In the genomic region with DNA sequence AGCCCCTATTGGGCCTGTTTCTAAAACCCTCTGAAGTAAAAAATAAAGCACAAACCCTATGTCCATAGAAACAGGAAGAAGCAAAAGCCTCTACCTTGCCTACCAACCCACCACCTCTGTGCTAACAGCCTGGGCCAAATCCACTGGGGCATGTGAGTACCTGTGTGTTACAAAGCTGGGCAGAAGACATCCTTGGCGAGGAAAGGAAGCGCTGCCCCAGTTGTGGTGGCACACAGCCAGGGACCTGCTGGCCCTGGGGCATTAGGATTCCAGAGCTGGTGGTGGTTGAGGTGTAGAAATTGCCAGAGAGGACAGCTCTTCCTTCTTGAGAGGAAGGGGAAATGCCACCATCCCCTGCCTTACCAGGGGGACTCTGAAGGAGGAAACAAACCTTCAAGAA, we compare ENCODE assay signal across 14 cellular contexts. TPM values are rescaled to one million over a fixed set of nuclear protein-coding genes. Genes with fewer than 3 reads are reported as not detected.
A peak's percentile ranks its signal among the peaks of the same experiment; 100 is the strongest.
DNase-seq lines count a peak whose midpoint lies in the region; ATAC-seq and TF ChIP-seq lines count a peak whose summit lies in the region.
"Had no signal": no experiment of that assay in that cellular context is flagged by ENCODE, and none has a peak within 500 bp of the region (broad histone marks: within the 10 kb centered on the region; RNA-seq: fewer than 3 reads in every experiment).

No MANE protein-coding gene starts in this region.

- H3K9me3 Mint-ChIP-seq in naive thymus-derived CD8-positive, alpha-beta T cell, result no peaks in the 10 kb centered on the region
- H3K9me3 Mint-ChIP-seq in progenitor cell of endocrine pancreas (ENCODE audit: low read depth), result no peaks in the 10 kb centered on the region
- H3K9me3 Mint-ChIP-seq: activated T-helper 1 cell treated with anti-CD3 and anti-CD28 coated beads, Interleukin-12 subunit alpha, Interleukin-12 subunit beta, Interleukin-2, Interleukin-4 antibody, amounts not matched to agents 30 ng/mL and 10 ng/mL and 1 ng/mL, durations not matched to agents 14 hours and 24 hours and 36 hours had no signal

- H3K4me3 ChIP-seq in BLaER1, result no peak overlapping the region
- no peak overlapping the region for H3K4me3 ChIP-seq in OCI-LY1 (ENCODE audit: low read depth, low read length, poor library complexity, severe bottlenecking)
- H3K4me3 ChIP-seq: K562, ovary had no signal

- DNase-seq in naive thymus-derived CD8-positive, alpha-beta T cell, result no peak
- DNase-seq in GF-D8 (lab: John Stamatoyannopoulos, UW), result no peak
- DNase-seq in stimulated activated CD4-positive, alpha-beta T cell treated with anti-CD3 and anti-CD28 coated beads, Interleukin-12 subunit alpha, Interleukin-12 subunit beta, amount 100 ng/mL, for 4 hours, result no peak
- DNase-seq in COLO668 (lab: John Stamatoyannopoulos, UW; ENCODE audit: unreplicated experiment), result no peak
- DNase-seq in progenitor cell of endocrine pancreas (ENCODE audit: low spot score, unreplicated experiment), result no peak
- DNase-seq: dermis blood vessel endothelial cell, T-helper 9 cell had no signal

- peaks cover 24 to 57% (median 43%) of the 10 kb centered on the region in 4 donors for H3K4me1 Mint-ChIP-seq in naive thymus-derived CD8-positive, alpha-beta T cell
- H3K4me1 Mint-ChIP-seq in progenitor cell of endocrine pancreas (ENCODE audit: low read depth), result peaks cover 40% of the 10 kb centered on the region

- H3K4me2 ChIP-seq in BLaER1 (peak overlapping the region; percentile 92), OCI-LY1 (ENCODE audit: low read length) (peak overlapping the region; percentile 67; the same call in 1 of the 2 replicates)

- H3K27ac Mint-ChIP-seq in naive thymus-derived CD8-positive, alpha-beta T cell, result peak overlapping the region in 7 of 10 donors; percentile 29 to 87 (median 72)
- H3K27ac Mint-ChIP-seq in progenitor cell of endocrine pancreas, result no peak overlapping the region

- H2AFZ ChIP-seq in OCI-LY1 (ENCODE audit: low read length), result no peak overlapping the region

- no peak for ATAC-seq in naive thymus-derived CD8-positive, alpha-beta T cell
- ATAC-seq: K562 had no signal

- no peak for TF ChIP-seq CTCF in OCI-LY1 (IDR thresholded peaks at IDR 0.05; ENCODE audit: low read length)
- no peak for TF ChIP-seq CTCF in progenitor cell of endocrine pancreas (IDR thresholded peaks at IDR 0.05; ENCODE audit: unreplicated experiment)

- H3K9ac ChIP-seq in BLaER1 (no peak overlapping the region), OCI-LY1 (ENCODE audit: low read length) (peak overlapping the region; percentile 39; the same call in 1 of the 2 replicates)

- H3F3A ChIP-seq in OCI-LY1 (ENCODE audit: insufficient read depth, low read length), result peaks cover 5% of the 10 kb centered on the region; the same call in 1 of the 2 replicates

- H3K9me3 ChIP-seq in BLaER1, result no peaks in the 10 kb centered on the region
- no peaks in the 10 kb centered on the region for H3K9me3 ChIP-seq in OCI-LY1 (ENCODE audit: low read length)
- H3K9me3 ChIP-seq: ovary had no signal

- peaks cover 72% of the 10 kb centered on the region for H3K4me1 ChIP-seq in BLaER1
- peaks cover 38% of the 10 kb centered on the region for H3K4me1 ChIP-seq in OCI-LY1 (ENCODE audit: insufficient read depth, low read length, severe bottlenecking)

- H3K36me3 ChIP-seq in BLaER1 (0 out of 2 replicates have a peak, but pooled peaks cover 6% of the 10 kb centered on the region), OCI-LY1 (ENCODE audit: insufficient read depth, low read length) (no peaks in the 10 kb centered on the region)
- H3K36me3 ChIP-seq: ovary had no signal

- no peaks in the 10 kb centered on the region for H3K36me3 Mint-ChIP-seq in naive thymus-derived CD8-positive, alpha-beta T cell
- no peaks in the 10 kb centered on the region for H3K36me3 Mint-ChIP-seq in progenitor cell of endocrine pancreas (ENCODE audit: insufficient read depth)

- H3K27ac ChIP-seq in BLaER1 (peak overlapping the region; percentile 75; the same call in 1 of the 2 replicates), OCI-LY1 (ENCODE audit: low read depth, low read length, poor library complexity, severe bottlenecking) (peak overlapping the region; percentile 89), cingulate gyrus (ENCODE audit: low read depth, low read length) (peak overlapping the region; percentile 84)
- H3K27ac ChIP-seq: C4-2B had no signal

- no peaks in the 10 kb centered on the region for H3K9me2 ChIP-seq in OCI-LY1 (ENCODE audit: low read depth, low read length)

- H3K4me3 Mint-ChIP-seq in naive thymus-derived CD8-positive, alpha-beta T cell, result peak overlapping the region in 5 of 10 donors; percentile 70 to 90 (median 76)
- H3K4me3 Mint-ChIP-seq in progenitor cell of endocrine pancreas (ENCODE audit: low read depth), result no peak overlapping the region

- no peaks in the 10 kb centered on the region for H3K79me2 ChIP-seq in OCI-LY1 (ENCODE audit: insufficient read depth, low read length)

- no peaks in the 10 kb centered on the region for H3K27me3 ChIP-seq in BLaER1
- no peaks in the 10 kb centered on the region for H3K27me3 ChIP-seq in OCI-LY1 (ENCODE audit: insufficient read depth, low read length)
- H3K27me3 ChIP-seq: ovary had no signal

- peaks cover 21% of the 10 kb centered on the region; the same call in 1 of the 2 replicates for H4K20me1 ChIP-seq in BLaER1
- no peaks in the 10 kb centered on the region for H4K20me1 ChIP-seq in OCI-LY1 (ENCODE audit: insufficient read depth, low read length)

- POLR2A ChIA-PET in naive thymus-derived CD8-positive, alpha-beta T cell (lab: Charles Lee), result interaction anchor here (1.8 to 5.9 kb wide), 3 partner anchors 9 to 28 kb away, joined by 3 to 64 read pairs (median 21); a partner anchor contains a TSS

- H3K27me3 Mint-ChIP-seq in naive thymus-derived CD8-positive, alpha-beta T cell, result no peaks in the 10 kb centered on the region
- no peaks in the 10 kb centered on the region for H3K27me3 Mint-ChIP-seq in progenitor cell of endocrine pancreas

RNA-seq across cellular contexts. Expression of a gene that starts 30.0 kb away (rescaled TPM):
- total RNA-seq in naive thymus-derived CD8-positive, alpha-beta T cell, result 10 to 100 TPM; 63.6 to 69.3 TPM
- 10 to 100 TPM in 1 of 3 donors, 1 to 10 TPM in 2; 4.6 to 12.6 (median 5.9) TPM for polyA plus RNA-seq in naive thymus-derived CD8-positive, alpha-beta T cell
- 75.7 and 77.1 TPM in 2 replicates for total RNA-seq in progenitor cell of endocrine pancreas
